Comparison of ENCODE assay signal across 2 cellular contexts in the genomic region with DNA sequence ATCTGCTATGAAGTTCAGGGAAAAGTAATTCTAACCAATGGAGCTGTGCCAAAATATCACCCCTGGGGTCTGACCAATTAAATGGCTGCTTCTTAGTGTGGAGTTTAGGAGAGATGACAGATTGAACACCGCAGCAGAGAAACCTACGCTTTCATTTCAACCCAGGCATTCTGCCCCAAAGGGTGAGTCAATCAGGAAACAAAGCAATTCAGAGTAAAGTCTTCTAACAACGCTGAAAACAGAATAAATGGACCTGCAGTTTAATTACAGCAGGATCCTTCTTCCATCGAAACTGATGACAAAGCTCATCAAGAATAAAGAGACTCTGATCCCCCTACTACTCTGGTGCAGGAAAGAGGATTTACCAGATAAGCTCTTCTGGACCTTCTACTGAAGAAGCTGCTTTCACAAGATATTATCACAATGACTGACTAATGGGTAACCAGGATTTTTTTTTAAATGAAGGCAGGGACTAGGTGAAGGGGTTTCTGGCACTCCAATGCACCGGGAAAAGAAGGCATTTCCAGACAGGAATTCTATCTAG.
TF ChIP-seq lines count a peak whose summit lies in the region.

No MANE protein-coding gene starts in this region.

TF ChIP-seq in SK-N-SH treated with all-trans-retinoic acid at 6 μM for 48 hours, 23 proteins besides CTCF, POLR2A, EP300 and RAD21 (continued from another document):
- TF ChIP-seq, protein P1, sequence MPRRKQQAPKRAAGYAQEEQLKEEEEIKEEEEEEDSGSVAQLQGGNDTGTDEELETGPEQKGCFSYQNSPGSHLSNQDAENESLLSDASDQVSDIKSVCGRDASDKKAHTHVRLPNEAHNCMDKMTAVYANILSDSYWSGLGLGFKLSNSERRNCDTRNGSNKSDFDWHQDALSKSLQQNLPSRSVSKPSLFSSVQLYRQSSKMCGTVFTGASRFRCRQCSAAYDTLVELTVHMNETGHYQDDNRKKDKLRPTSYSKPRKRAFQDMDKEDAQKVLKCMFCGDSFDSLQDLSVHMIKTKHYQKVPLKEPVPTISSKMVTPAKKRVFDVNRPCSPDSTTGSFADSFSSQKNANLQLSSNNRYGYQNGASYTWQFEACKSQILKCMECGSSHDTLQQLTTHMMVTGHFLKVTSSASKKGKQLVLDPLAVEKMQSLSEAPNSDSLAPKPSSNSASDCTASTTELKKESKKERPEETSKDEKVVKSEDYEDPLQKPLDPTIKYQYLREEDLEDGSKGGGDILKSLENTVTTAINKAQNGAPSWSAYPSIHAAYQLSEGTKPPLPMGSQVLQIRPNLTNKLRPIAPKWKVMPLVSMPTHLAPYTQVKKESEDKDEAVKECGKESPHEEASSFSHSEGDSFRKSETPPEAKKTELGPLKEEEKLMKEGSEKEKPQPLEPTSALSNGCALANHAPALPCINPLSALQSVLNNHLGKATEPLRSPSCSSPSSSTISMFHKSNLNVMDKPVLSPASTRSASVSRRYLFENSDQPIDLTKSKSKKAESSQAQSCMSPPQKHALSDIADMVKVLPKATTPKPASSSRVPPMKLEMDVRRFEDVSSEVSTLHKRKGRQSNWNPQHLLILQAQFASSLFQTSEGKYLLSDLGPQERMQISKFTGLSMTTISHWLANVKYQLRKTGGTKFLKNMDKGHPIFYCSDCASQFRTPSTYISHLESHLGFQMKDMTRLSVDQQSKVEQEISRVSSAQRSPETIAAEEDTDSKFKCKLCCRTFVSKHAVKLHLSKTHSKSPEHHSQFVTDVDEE (CRISPR knock-in tag; IDR thresholded peaks at IDR 0.05): no peak
- no peak for TF ChIP-seq OSR1 (CRISPR knock-in tag; IDR thresholded peaks at IDR 0.05)
- TF ChIP-seq, protein P2, sequence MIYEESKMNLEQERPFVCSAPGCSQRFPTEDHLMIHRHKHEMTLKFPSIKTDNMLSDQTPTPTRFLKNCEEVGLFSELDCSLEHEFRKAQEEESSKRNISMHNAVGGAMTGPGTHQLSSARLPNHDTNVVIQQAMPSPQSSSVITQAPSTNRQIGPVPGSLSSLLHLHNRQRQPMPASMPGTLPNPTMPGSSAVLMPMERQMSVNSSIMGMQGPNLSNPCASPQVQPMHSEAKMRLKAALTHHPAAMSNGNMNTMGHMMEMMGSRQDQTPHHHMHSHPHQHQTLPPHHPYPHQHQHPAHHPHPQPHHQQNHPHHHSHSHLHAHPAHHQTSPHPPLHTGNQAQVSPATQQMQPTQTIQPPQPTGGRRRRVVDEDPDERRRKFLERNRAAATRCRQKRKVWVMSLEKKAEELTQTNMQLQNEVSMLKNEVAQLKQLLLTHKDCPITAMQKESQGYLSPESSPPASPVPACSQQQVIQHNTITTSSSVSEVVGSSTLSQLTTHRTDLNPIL (CRISPR knock-in tag; IDR thresholded peaks at IDR 0.05; ENCODE audit: low read depth): no peak
- TF ChIP-seq ZNF8 (CRISPR knock-in tag; IDR thresholded peaks at IDR 0.05): no peak
- TF ChIP-seq, protein P3, sequence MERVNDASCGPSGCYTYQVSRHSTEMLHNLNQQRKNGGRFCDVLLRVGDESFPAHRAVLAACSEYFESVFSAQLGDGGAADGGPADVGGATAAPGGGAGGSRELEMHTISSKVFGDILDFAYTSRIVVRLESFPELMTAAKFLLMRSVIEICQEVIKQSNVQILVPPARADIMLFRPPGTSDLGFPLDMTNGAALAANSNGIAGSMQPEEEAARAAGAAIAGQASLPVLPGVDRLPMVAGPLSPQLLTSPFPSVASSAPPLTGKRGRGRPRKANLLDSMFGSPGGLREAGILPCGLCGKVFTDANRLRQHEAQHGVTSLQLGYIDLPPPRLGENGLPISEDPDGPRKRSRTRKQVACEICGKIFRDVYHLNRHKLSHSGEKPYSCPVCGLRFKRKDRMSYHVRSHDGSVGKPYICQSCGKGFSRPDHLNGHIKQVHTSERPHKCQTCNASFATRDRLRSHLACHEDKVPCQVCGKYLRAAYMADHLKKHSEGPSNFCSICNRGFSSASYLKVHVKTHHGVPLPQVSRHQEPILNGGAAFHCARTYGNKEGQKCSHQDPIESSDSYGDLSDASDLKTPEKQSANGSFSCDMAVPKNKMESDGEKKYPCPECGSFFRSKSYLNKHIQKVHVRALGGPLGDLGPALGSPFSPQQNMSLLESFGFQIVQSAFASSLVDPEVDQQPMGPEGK (CRISPR knock-in tag; IDR thresholded peaks at IDR 0.05; ENCODE audit: borderline replicate concordance): no peak
- TF ChIP-seq CSDC2 (CRISPR knock-in tag; IDR thresholded peaks at IDR 0.05): no peak
- TF ChIP-seq, protein P4, sequence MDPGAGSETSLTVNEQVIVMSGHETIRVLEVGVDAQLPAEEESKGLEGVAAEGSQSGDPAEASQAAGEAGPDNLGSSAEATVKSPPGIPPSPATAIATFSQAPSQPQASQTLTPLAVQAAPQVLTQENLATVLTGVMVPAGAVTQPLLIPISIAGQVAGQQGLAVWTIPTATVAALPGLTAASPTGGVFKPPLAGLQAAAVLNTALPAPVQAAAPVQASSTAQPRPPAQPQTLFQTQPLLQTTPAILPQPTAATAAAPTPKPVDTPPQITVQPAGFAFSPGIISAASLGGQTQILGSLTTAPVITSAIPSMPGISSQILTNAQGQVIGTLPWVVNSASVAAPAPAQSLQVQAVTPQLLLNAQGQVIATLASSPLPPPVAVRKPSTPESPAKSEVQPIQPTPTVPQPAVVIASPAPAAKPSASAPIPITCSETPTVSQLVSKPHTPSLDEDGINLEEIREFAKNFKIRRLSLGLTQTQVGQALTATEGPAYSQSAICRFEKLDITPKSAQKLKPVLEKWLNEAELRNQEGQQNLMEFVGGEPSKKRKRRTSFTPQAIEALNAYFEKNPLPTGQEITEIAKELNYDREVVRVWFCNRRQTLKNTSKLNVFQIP (CRISPR knock-in tag; IDR thresholded peaks at IDR 0.05; ENCODE audit: borderline replicate concordance, low read depth): no peak
- no peak for TF ChIP-seq ZFP30 (CRISPR knock-in tag; IDR thresholded peaks at IDR 0.05)
- no peak for TF ChIP-seq ZNF565 (CRISPR knock-in tag; conservative IDR thresholded peaks at IDR 0.05; ENCODE audit: low read depth)
- no peak for TF ChIP-seq PPARA (CRISPR knock-in tag; IDR thresholded peaks at IDR 0.05; ENCODE audit: borderline replicate concordance)
- TF ChIP-seq, protein P5, sequence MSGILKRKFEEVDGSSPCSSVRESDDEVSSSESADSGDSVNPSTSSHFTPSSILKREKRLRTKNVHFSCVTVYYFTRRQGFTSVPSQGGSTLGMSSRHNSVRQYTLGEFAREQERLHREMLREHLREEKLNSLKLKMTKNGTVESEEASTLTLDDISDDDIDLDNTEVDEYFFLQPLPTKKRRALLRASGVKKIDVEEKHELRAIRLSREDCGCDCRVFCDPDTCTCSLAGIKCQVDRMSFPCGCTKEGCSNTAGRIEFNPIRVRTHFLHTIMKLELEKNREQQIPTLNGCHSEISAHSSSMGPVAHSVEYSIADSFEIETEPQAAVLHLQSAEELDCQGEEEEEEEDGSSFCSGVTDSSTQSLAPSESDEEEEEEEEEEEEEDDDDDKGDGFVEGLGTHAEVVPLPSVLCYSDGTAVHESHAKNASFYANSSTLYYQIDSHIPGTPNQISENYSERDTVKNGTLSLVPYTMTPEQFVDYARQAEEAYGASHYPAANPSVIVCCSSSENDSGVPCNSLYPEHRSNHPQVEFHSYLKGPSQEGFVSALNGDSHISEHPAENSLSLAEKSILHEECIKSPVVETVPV (CRISPR knock-in tag; IDR thresholded peaks at IDR 0.05): no peak
- no peak for TF ChIP-seq ARNTL (CRISPR knock-in tag; IDR thresholded peaks at IDR 0.05; ENCODE audit: borderline replicate concordance, low read depth)
- no peak for TF ChIP-seq ZFP3 (CRISPR knock-in tag; IDR thresholded peaks at IDR 0.05)
- no peak for TF ChIP-seq TOX (CRISPR knock-in tag; IDR thresholded peaks at IDR 0.05; ENCODE audit: borderline replicate concordance)
TF ChIP-seq in SK-N-SH treated with all-trans-retinoic acid at 6 μM for 48 hours: peak in this region for 0.

TF ChIP-seq in K562, 482 proteins besides CTCF, POLR2A, EP300 and RAD21 (continued from another document and continues in another):
- TF ChIP-seq MCM7 (IDR thresholded peaks at IDR 0.05): no peak
- TF ChIP-seq NFIC (IDR thresholded peaks at IDR 0.05): peak; percentile 33; the same call in 1 of the 2 replicates
- no peak for TF ChIP-seq ZNF3 (CRISPR knock-in tag; IDR thresholded peaks at IDR 0.05)
- TF ChIP-seq, protein P6, sequence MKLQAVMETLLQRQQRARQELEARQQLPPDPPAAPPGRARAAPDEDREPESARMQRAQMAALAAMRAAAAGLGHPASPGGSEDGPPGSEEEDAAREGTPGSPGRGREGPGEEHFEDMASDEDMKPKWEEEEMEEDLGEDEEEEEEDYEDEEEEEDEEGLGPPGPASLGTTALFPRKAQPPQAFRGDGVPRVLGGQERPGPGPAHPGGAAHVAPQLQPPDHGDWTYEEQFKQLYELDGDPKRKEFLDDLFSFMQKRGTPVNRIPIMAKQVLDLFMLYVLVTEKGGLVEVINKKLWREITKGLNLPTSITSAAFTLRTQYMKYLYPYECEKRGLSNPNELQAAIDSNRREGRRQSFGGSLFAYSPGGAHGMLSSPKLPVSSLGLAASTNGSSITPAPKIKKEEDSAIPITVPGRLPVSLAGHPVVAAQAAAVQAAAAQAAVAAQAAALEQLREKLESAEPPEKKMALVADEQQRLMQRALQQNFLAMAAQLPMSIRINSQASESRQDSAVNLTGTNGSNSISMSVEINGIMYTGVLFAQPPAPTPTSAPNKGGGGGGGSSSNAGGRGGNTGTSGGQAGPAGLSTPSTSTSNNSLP (IDR thresholded peaks at IDR 0.05; ENCODE audit: borderline replicate concordance, low read depth, low read length): 0 out of 2 replicates have a peak, but pooled peaks have one; percentile 35
- TF ChIP-seq SMARCA4 (IDR thresholded peaks at IDR 0.05): peak; percentile 29; the same call in 1 of the 2 replicates
- no peak for TF ChIP-seq JUN (IDR thresholded peaks at IDR 0.05; ENCODE audit: borderline replicate concordance, low read depth, low read length)
- no peak for TF ChIP-seq JUN (CRISPR knock-in tag; IDR thresholded peaks at IDR 0.05; ENCODE audit: borderline replicate concordance)
- no peak for TF ChIP-seq ZNF274 (IDR thresholded peaks at IDR 0.05; ENCODE audit: borderline replicate concordance, low read depth, low read length)
- TF ChIP-seq SOX6 (IDR thresholded peaks at IDR 0.05): 0 out of 2 replicates have a peak, but pooled peaks have one; percentile 17
- TF ChIP-seq, protein P7, sequence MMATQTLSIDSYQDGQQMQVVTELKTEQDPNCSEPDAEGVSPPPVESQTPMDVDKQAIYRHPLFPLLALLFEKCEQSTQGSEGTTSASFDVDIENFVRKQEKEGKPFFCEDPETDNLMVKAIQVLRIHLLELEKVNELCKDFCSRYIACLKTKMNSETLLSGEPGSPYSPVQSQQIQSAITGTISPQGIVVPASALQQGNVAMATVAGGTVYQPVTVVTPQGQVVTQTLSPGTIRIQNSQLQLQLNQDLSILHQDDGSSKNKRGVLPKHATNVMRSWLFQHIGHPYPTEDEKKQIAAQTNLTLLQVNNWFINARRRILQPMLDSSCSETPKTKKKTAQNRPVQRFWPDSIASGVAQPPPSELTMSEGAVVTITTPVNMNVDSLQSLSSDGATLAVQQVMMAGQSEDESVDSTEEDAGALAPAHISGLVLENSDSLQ (IDR thresholded peaks at IDR 0.05): peak; percentile 34; the same call in 1 of the 2 replicates
- TF ChIP-seq, protein P8, sequence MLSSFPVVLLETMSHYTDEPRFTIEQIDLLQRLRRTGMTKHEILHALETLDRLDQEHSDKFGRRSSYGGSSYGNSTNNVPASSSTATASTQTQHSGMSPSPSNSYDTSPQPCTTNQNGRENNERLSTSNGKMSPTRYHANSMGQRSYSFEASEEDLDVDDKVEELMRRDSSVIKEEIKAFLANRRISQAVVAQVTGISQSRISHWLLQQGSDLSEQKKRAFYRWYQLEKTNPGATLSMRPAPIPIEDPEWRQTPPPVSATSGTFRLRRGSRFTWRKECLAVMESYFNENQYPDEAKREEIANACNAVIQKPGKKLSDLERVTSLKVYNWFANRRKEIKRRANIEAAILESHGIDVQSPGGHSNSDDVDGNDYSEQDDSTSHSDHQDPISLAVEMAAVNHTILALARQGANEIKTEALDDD (IDR thresholded peaks at IDR 0.05): peak; percentile 86
- no peak for TF ChIP-seq SMARCB1 (IDR thresholded peaks at IDR 0.05; ENCODE audit: insufficient read length, low read depth)
- TF ChIP-seq, protein P9, sequence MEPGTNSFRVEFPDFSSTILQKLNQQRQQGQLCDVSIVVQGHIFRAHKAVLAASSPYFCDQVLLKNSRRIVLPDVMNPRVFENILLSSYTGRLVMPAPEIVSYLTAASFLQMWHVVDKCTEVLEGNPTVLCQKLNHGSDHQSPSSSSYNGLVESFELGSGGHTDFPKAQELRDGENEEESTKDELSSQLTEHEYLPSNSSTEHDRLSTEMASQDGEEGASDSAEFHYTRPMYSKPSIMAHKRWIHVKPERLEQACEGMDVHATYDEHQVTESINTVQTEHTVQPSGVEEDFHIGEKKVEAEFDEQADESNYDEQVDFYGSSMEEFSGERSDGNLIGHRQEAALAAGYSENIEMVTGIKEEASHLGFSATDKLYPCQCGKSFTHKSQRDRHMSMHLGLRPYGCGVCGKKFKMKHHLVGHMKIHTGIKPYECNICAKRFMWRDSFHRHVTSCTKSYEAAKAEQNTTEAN (CRISPR knock-in tag; IDR thresholded peaks at IDR 0.05): no peak
- TF ChIP-seq KDM1A (IDR thresholded peaks at IDR 0.05): 0 out of 4 replicates have a peak, but pooled peaks of 1 of the 2 experiments have one; percentile 18
- peak in 1 of 2 experiments; percentile 37; a peak in 1 of 4 replicates for TF ChIP-seq ARNT (IDR thresholded peaks at IDR 0.05)
- no peak for TF ChIP-seq ZC3H11A (IDR thresholded peaks at IDR 0.05; ENCODE audit: low read depth, low read length)
- TF ChIP-seq RBM15 (IDR thresholded peaks at IDR 0.05; ENCODE audit: insufficient read depth, low read length): no peak
- TF ChIP-seq, protein P10, sequence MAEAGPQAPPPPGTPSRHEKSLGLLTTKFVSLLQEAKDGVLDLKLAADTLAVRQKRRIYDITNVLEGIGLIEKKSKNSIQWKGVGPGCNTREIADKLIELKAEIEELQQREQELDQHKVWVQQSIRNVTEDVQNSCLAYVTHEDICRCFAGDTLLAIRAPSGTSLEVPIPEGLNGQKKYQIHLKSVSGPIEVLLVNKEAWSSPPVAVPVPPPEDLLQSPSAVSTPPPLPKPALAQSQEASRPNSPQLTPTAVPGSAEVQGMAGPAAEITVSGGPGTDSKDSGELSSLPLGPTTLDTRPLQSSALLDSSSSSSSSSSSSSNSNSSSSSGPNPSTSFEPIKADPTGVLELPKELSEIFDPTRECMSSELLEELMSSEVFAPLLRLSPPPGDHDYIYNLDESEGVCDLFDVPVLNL (CRISPR knock-in tag; IDR thresholded peaks at IDR 0.05; ENCODE audit: low read depth): no peak
- TF ChIP-seq ZNF23 (CRISPR knock-in tag; IDR thresholded peaks at IDR 0.05): no peak
- TF ChIP-seq, protein P11, sequence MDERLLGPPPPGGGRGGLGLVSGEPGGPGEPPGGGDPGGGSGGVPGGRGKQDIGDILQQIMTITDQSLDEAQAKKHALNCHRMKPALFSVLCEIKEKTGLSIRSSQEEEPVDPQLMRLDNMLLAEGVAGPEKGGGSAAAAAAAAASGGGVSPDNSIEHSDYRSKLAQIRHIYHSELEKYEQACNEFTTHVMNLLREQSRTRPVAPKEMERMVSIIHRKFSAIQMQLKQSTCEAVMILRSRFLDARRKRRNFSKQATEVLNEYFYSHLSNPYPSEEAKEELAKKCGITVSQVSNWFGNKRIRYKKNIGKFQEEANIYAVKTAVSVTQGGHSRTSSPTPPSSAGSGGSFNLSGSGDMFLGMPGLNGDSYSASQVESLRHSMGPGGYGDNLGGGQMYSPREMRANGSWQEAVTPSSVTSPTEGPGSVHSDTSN (CRISPR knock-in tag; IDR thresholded peaks at IDR 0.05; ENCODE audit: low read depth): no peak
- TF ChIP-seq, protein P11 (tag; conservative IDR thresholded peaks at IDR 0.05; ENCODE audit: low read depth): peak; percentile 53; the same call in 1 of the 2 replicates
- peak; percentile 40; the same call in 1 of the 2 replicates for TF ChIP-seq FOSL1 (tag; conservative IDR thresholded peaks at IDR 0.05)
